8 cellular contexts compared by ENCODE assay signal in genomic region chr10:50604049-50604640, GRCh38. TPM values are rescaled to one million over a fixed set of nuclear protein-coding genes. Genes with fewer than 3 reads are reported as not detected.
DNase-seq lines count a peak whose midpoint lies in the region; ATAC-seq and TF ChIP-seq lines count a peak whose summit lies in the region.

No MANE protein-coding gene starts in this region.

- no peaks in the 10 kb centered on the region for H3K9me3 ChIP-seq in suprapubic skin

- peaks cover 61% of the 10 kb centered on the region for H3K4me1 Mint-ChIP-seq in activated CD8-positive, alpha-beta memory T cell treated with anti-CD3 and anti-CD28 coated beads, Interleukin-2, amount 10 ng/mL, durations not matched to agents 7 days and 5 days

- peak overlapping the region; percentile 64 for H3K4me3 Mint-ChIP-seq in activated CD8-positive, alpha-beta memory T cell treated with anti-CD3 and anti-CD28 coated beads, Interleukin-2, amount 10 ng/mL, durations not matched to agents 7 days and 5 days

- no peaks in the 10 kb centered on the region for H3K9me3 Mint-ChIP-seq in activated CD8-positive, alpha-beta memory T cell treated with anti-CD3 and anti-CD28 coated beads, Interleukin-2, amount 10 ng/mL, durations not matched to agents 7 days and 5 days (ENCODE audit: low read depth)

- TF ChIP-seq EP300 in suprapubic skin (IDR thresholded peaks at IDR 0.05): no peak

- no peak overlapping the region for H3K4me3 ChIP-seq in suprapubic skin

- no peaks in the 10 kb centered on the region for H3K36me3 ChIP-seq in suprapubic skin

- no peaks in the 10 kb centered on the region for H3K36me3 Mint-ChIP-seq in activated CD8-positive, alpha-beta memory T cell treated with anti-CD3 and anti-CD28 coated beads, Interleukin-2, amount 10 ng/mL, durations not matched to agents 7 days and 5 days

- H3K27me3 ChIP-seq in suprapubic skin: no peaks in the 10 kb centered on the region

- peaks cover 84% of the 10 kb centered on the region for H3K4me1 ChIP-seq in suprapubic skin

- H3K27me3 Mint-ChIP-seq in activated CD8-positive, alpha-beta memory T cell treated with anti-CD3 and anti-CD28 coated beads, Interleukin-2, amount 10 ng/mL, durations not matched to agents 7 days and 5 days: no peaks in the 10 kb centered on the region

- H3K27ac ChIP-seq in suprapubic skin: peak overlapping the region; percentile 59

- CTCF ChIA-PET in activated CD8-positive, alpha-beta memory T cell treated with anti-CD3 and anti-CD28 coated beads, Interleukin-2, amount 10 ng/mL, durations not matched to agents 7 days and 5 days (lab: Charles Lee): interaction anchor here (1.1 to 1.5 kb wide), 4 partner anchors 8 to 69 kb away, joined by 3 read pairs; no protein-coding TSS in a partner anchor

- TF ChIP-seq CTCF in suprapubic skin (IDR thresholded peaks at IDR 0.05): no peak

- no peak for DNase-seq in activated CD8-positive, alpha-beta memory T cell treated with anti-CD3 and anti-CD28 coated beads, Interleukin-2, amount 10 ng/mL, durations not matched to agents 7 days and 5 days
- no peak for DNase-seq in activated CD8-positive, alpha-beta memory T cell treated with anti-CD3 and anti-CD28 coated beads for 24 hours
- peak; percentile 81 for DNase-seq in NOMO-1 treated with DMSO at 0.1 percent for 48 hours (lab: John Stamatoyannopoulos, UW; ENCODE audit: unreplicated experiment)
- peak; percentile 58 for DNase-seq in fibroblast of peridontal ligament (ENCODE audit: extremely low read depth)
- no peak for DNase-seq in suprapubic skin (ENCODE audit: low spot score in 2 of 2)
- no peak for DNase-seq in SW 1271 (lab: John Stamatoyannopoulos, UW)
- DNase-seq in stimulated activated CD4-positive, alpha-beta T cell treated with anti-CD3 and anti-CD28 coated beads, Interleukin-4, amount 100 ng/mL, for 24 hours: no peak

- TF ChIP-seq POLR2A in suprapubic skin (IDR thresholded peaks at IDR 0.05): no peak

- ATAC-seq in activated CD8-positive, alpha-beta memory T cell treated with anti-CD3 and anti-CD28 coated beads, Interleukin-2, amount 10 ng/mL, durations not matched to agents 7 days and 5 days: peak; percentile 73
- peak; percentile 66 for ATAC-seq in HG02943 (IDR thresholded peaks at IDR 0.05; ENCODE audit: low read depth, unreplicated experiment)

- 16% methylated on average over 8 of the region's 8 CpGs for WGBS in suprapubic skin

- peak overlapping the region; percentile 74 for H3K27ac Mint-ChIP-seq in activated CD8-positive, alpha-beta memory T cell treated with anti-CD3 and anti-CD28 coated beads, Interleukin-2, amount 10 ng/mL, durations not matched to agents 7 days and 5 days

RNA-seq across cellular contexts. Expression of gene SGMS1, which starts 19.6 kb away (rescaled TPM):
- 10 to 100 TPM; 37.0 to 38.4 TPM for total RNA-seq in activated CD8-positive, alpha-beta memory T cell treated with anti-CD3 and anti-CD28 coated beads, Interleukin-2, amount 10 ng/mL, durations not matched to agents 7 days and 5 days
- total RNA-seq in suprapubic skin: 100 to 1,000 TPM; 139 to 198 (median 173) TPM

Comparison
In these comparisons a context has a peak if more than half of its experiments do, and no peak if none do; other contexts are left out.
1. DNase-seq: peak in NOMO-1 treated with DMSO at 0.1 percent for 48 hours (single experiment) and fibroblast of peridontal ligament (single experiment); none in activated CD8-positive, alpha-beta memory T cell treated with anti-CD3 and anti-CD28 coated beads, Interleukin-2, amount 10 ng/mL, durations not matched to agents 7 days and 5 days (single experiment), activated CD8-positive, alpha-beta memory T cell treated with anti-CD3 and anti-CD28 coated beads for 24 hours (single experiment), suprapubic skin (0 of 2), SW 1271 (0 of 2) and stimulated activated CD4-positive, alpha-beta T cell treated with anti-CD3 and anti-CD28 coated beads, Interleukin-4, amount 100 ng/mL, for 24 hours (single experiment).